Comparison of ENCODE assay signal across 1 cellular context in the genomic region with DNA sequence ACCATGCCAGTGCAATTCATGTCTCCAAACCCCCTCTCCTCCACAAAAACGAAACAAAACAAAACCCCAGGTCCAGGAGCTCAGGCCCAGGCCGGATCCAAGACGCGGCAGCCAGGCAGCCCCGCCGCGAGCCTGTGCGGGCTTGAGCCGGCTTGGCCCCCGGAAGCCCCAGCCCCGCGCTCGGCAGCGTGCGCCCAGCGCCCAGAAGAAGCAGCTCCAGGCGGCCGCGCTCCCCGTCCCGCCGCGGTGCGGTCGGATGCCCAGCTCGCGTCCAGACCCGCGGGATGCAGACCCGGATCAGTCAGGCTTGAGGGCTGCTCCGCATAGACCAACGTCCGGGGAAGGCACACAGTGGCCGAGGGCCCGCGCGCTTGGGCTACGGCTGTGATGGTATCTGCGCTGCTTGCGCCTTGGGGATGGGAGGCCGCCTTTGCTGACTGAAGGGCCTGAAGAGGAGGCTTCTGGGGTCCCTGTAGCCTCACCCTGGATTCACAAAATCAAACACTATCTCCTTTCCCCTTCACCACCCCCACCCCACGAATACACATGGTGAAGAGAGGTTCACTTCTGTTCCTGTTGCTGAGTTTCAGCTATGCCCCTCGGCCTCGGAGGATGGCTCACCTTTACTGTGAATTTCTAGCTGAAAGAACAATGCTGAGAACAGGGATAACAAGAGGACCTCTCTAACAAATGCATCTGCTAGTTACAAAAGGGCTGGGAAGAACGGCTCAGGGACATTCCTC.
TF ChIP-seq lines count a peak whose summit lies in the region.

No MANE protein-coding gene starts in this region.

TF ChIP-seq in K562, 482 proteins besides CTCF, POLR2A, EP300 and RAD21:
- TF ChIP-seq, protein P1, sequence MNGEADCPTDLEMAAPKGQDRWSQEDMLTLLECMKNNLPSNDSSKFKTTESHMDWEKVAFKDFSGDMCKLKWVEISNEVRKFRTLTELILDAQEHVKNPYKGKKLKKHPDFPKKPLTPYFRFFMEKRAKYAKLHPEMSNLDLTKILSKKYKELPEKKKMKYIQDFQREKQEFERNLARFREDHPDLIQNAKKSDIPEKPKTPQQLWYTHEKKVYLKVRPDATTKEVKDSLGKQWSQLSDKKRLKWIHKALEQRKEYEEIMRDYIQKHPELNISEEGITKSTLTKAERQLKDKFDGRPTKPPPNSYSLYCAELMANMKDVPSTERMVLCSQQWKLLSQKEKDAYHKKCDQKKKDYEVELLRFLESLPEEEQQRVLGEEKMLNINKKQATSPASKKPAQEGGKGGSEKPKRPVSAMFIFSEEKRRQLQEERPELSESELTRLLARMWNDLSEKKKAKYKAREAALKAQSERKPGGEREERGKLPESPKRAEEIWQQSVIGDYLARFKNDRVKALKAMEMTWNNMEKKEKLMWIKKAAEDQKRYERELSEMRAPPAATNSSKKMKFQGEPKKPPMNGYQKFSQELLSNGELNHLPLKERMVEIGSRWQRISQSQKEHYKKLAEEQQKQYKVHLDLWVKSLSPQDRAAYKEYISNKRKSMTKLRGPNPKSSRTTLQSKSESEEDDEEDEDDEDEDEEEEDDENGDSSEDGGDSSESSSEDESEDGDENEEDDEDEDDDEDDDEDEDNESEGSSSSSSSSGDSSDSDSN (IDR thresholded peaks at IDR 0.05; ENCODE audit: borderline replicate concordance in 1 of 2, low read depth in 2 of 2, low read length in 2 of 2) = peak; percentile 43 to 58; a peak in 1 of 4 replicates
- peak; percentile 83; the same call in 1 of the 2 replicates for TF ChIP-seq NFATC3 (IDR thresholded peaks at IDR 0.05)
- TF ChIP-seq NFRKB (IDR thresholded peaks at IDR 0.05; ENCODE audit: low read depth) = no peak
